Comparison of ENCODE assay signal across 8 cellular contexts in genomic region chr2:226795281-226796011, GRCh38. TPM values are rescaled to one million over a fixed set of nuclear protein-coding genes. Genes with fewer than 3 reads are reported as not detected.
DNase-seq lines count a peak whose midpoint lies in the region; ATAC-seq, FAIRE-seq and TF ChIP-seq lines count a peak whose summit lies in the region.

No MANE protein-coding gene starts in this region.

- CTCF ChIA-PET in H1 (lab: Charles Lee; ENCODE audit: partially characterized antibody), result interaction anchor here (1.0 to 2.2 kb wide), 6 partner anchors 15 to 1124 kb away, joined by 3 to 8 read pairs (median 3); no protein-coding TSS in a partner anchor

- no peak overlapping the region for H3K9ac ChIP-seq in H1 (replicated peaks in 1 of 4; ENCODE audit: extremely low read depth in 1 of 4, low read depth in 3 of 4, low read length in 3 of 4)
- peak overlapping the region in 1 of 2 donors; percentile 49 for H3K9ac ChIP-seq in mucosa of rectum (ENCODE audit: low read depth in 1 of 2, low read length in 2 of 2)

- no peak overlapping the region for H3K18ac ChIP-seq in H1 (ENCODE audit: extremely low read depth, low read length)

- H3K23ac ChIP-seq in H1 (ENCODE audit: insufficient read length), result no peak overlapping the region

- no peaks in the 10 kb centered on the region for H3K9me3 Mint-ChIP-seq in activated naive CD4-positive, alpha-beta T cell treated with anti-CD3 and anti-CD28 coated beads, Interleukin-2, amount 50 U/mL, for 24 hours
- no peaks in the 10 kb centered on the region for H3K9me3 Mint-ChIP-seq in activated naive CD4-positive, alpha-beta T cell treated with anti-CD3 and anti-CD28 coated beads, Interleukin-2, amount 50 U/mL, for 72 hours

- WGBS in H1 (ENCODE audit: extremely low coverage in 1 of 2, insufficient coverage in 1 of 2, insufficient read length in 1 of 2, insufficient replicate concordance in 2 of 2, low coverage in 1 of 2, low lambda C conversion rate in 2 of 2, missing lambda C conversion rate in 1 of 2), 2 experiments, result 90% methylated on average over 26 of the region's 26 CpGs; no CpG with 5 or more reads in 1 of the 2 experiments

- no peak overlapping the region for H3K14ac ChIP-seq in H1 (ENCODE audit: insufficient read length)

- no peak for TF ChIP-seq CTCF in H1 (IDR thresholded peaks at IDR 0.05; ENCODE audit: control extremely low read depth in 1 of 3, insufficient read depth in 1 of 3, low read depth in 1 of 3, low read length in 3 of 3)

- H3K27me3 ChIP-seq in H1 (replicated peaks in 1 of 4; ENCODE audit: control insufficient read depth in 3 of 4, extremely low read depth in 1 of 4, insufficient read depth in 3 of 4, low read length in 3 of 4) (no peaks in the 10 kb centered on the region), mucosa of rectum (ENCODE audit: control insufficient read depth in 2 of 2, insufficient read depth in 2 of 2, low read length in 2 of 2) (no peaks in the 10 kb centered on the region)

- H3K27ac ChIP-seq in H1 (ENCODE audit: low read depth, low read length), result no peak overlapping the region
- peak overlapping the region; percentile 61 to 84 for H3K27ac ChIP-seq in mucosa of rectum (ENCODE audit: low read depth in 2 of 2, low read length in 2 of 2)

- no peak for TF ChIP-seq EP300 in H1 (IDR thresholded peaks at IDR 0.05; ENCODE audit: borderline replicate concordance in 1 of 2, low read depth in 2 of 2, low read length in 2 of 2)

- peaks cover 55% of the 10 kb centered on the region for H3K4me1 Mint-ChIP-seq in activated naive CD4-positive, alpha-beta T cell treated with anti-CD3 and anti-CD28 coated beads, Interleukin-2, amount 50 U/mL, for 24 hours

- no peak overlapping the region for H4K91ac ChIP-seq in H1 (replicated peaks; ENCODE audit: insufficient read length, low read length)

- peaks cover 0 to 62% of the 10 kb centered on the region in 2 experiments; a peak in 3 of 4 replicates for H3K79me2 ChIP-seq in H1 (ENCODE audit: control insufficient read depth in 1 of 2, insufficient read depth in 2 of 2, low read length in 2 of 2)

- H2BK20ac ChIP-seq in H1 (ENCODE audit: low read length), result no peak overlapping the region

- no peak overlapping the region for H2AFZ ChIP-seq in H1 (ENCODE audit: low read length)

- peak overlapping the region; percentile 47; the same call in 1 of the 2 replicates for H2AK5ac ChIP-seq in H1 (ENCODE audit: low read depth, low read length)

- no peak for DNase-seq in activated naive CD4-positive, alpha-beta T cell treated with anti-CD3 and anti-CD28 coated beads, Interleukin-2, amount 50 U/mL, for 72 hours (ENCODE audit: low spot score in 2 of 2)
- DNase-seq in H1 (ENCODE audit: low read depth in 1 of 2, low spot score in 2 of 2) (peak in 1 of 2 experiments; percentile 48), NOMO-1 treated with dmso at 0.1 percent for 144 hours (lab: John Stamatoyannopoulos, UW; ENCODE audit: unreplicated experiment) (no peak), epidermal melanocyte (ENCODE audit: insufficient read length, low spot score) (no peak)
- DNase-seq in activated effector memory CD4-positive, alpha-beta T cell treated with Interleukin-2 at 50 U/mL for 16 hours, result no peak

- H2BK12ac ChIP-seq in H1 (ENCODE audit: low read depth, low read length), result no peak overlapping the region

- no peak overlapping the region for H3K4ac ChIP-seq in H1 (replicated peaks; ENCODE audit: insufficient read length, low read depth, low read length)

- peaks cover 19% of the 10 kb centered on the region; the same call in 1 of the 2 replicates for H3K23me2 ChIP-seq in H1 (ENCODE audit: low read depth, low read length)

- peak overlapping the region; percentile 17 to 95; a peak in 2 of 4 replicates for H3K4me2 ChIP-seq in H1 (ENCODE audit: insufficient read depth in 1 of 2, low read depth in 2 of 2, low read length in 2 of 2)

- H4K8ac ChIP-seq in H1 (ENCODE audit: extremely low read depth, insufficient read depth, low read length), result peak overlapping the region; percentile 45

- no peak overlapping the region for H3K4me3 Mint-ChIP-seq in activated naive CD4-positive, alpha-beta T cell treated with anti-CD3 and anti-CD28 coated beads, Interleukin-2, amount 50 U/mL, for 24 hours

- peaks cover 0 to 30% (median 9%) of the 10 kb centered on the region in 4 experiments; a peak in 4 of 8 replicates for H3K36me3 ChIP-seq in H1 (ENCODE audit: control insufficient read depth in 2 of 4, insufficient read depth in 4 of 4, low read length in 3 of 4)
- H3K36me3 ChIP-seq in mucosa of rectum (ENCODE audit: control insufficient read depth in 2 of 2, insufficient read depth in 2 of 2, low read length in 2 of 2), result peaks cover 0 to 2% of the 10 kb centered on the region in 2 donors

- H2BK5ac ChIP-seq in H1 (ENCODE audit: low read depth, low read length), result no peak overlapping the region

- no peaks in the 10 kb centered on the region for H3K36me3 Mint-ChIP-seq in activated naive CD4-positive, alpha-beta T cell treated with anti-CD3 and anti-CD28 coated beads, Interleukin-2, amount 50 U/mL, for 24 hours
- peaks cover 8 to 9% of the 10 kb centered on the region in 2 donors for H3K36me3 Mint-ChIP-seq in activated naive CD4-positive, alpha-beta T cell treated with anti-CD3 and anti-CD28 coated beads, Interleukin-2, amount 50 U/mL, for 72 hours

- no peaks in the 10 kb centered on the region for H3K27me3 Mint-ChIP-seq in activated naive CD4-positive, alpha-beta T cell treated with anti-CD3 and anti-CD28 coated beads, Interleukin-2, amount 50 U/mL, for 24 hours

- peaks cover 6 to 15% of the 10 kb centered on the region in 2 experiments for H4K20me1 ChIP-seq in H1 (replicated peaks in 1 of 2; ENCODE audit: control insufficient read depth in 1 of 2, insufficient read depth in 2 of 2, low read length in 2 of 2)

- no peak for TF ChIP-seq RAD21 in H1 (IDR thresholded peaks at IDR 0.05 in 1 of 2, conservative IDR thresholded peaks at IDR 0.05 in 1 of 2; ENCODE audit: low read depth in 2 of 2, low read length in 2 of 2)

- POLR2A ChIA-PET in H1 (lab: Charles Lee; ENCODE audit: partially characterized antibody), result interaction anchor here (0.9 to 1.0 kb wide), 2 partner anchors 40 to 73 kb away, joined by 3 read pairs; no protein-coding TSS in a partner anchor

- no peak overlapping the region for H2BK15ac ChIP-seq in H1 (ENCODE audit: low read length)

- H3K4me3 ChIP-seq in H1 (ENCODE audit: extremely low read depth in 1 of 4, insufficient read depth in 2 of 4, low read depth in 3 of 4, low read length in 4 of 4), result peak overlapping the region in 1 of 4 experiments; percentile 59; a peak in 2 of 8 replicates
- H3K4me3 ChIP-seq in mucosa of rectum (ENCODE audit: low read length in 2 of 2), result peak overlapping the region in 1 of 2 donors; percentile 55

- no peak for ATAC-seq in activated naive CD4-positive, alpha-beta T cell treated with anti-CD3 and anti-CD28 coated beads, Interleukin-2, amount 50 U/mL, for 72 hours
- ATAC-seq in HG02852 (IDR thresholded peaks at IDR 0.05; ENCODE audit: unreplicated experiment), result no peak

- 0 out of 2 replicates have a peak, but pooled peaks cover 3% of the 10 kb centered on the region for H3K79me1 ChIP-seq in H1 (ENCODE audit: low read depth, low read length)

- H3K4me1 ChIP-seq in H1 (replicated peaks in 1 of 4; ENCODE audit: control insufficient read depth in 3 of 4, insufficient read depth in 4 of 4, low read length in 3 of 4), result peaks cover 8 to 28% (median 24%) of the 10 kb centered on the region in 4 experiments
- H3K4me1 ChIP-seq in mucosa of rectum (ENCODE audit: control insufficient read depth in 2 of 2, insufficient read depth in 2 of 2, low read length in 2 of 2), result peaks cover 17 to 26% of the 10 kb centered on the region in 2 donors

- H3K9me3 ChIP-seq in H1 (ENCODE audit: insufficient read depth in 2 of 2, low read depth in 1 of 2, low read length in 1 of 2), result peaks cover 0 to 3% of the 10 kb centered on the region in 2 experiments; a peak in 1 of 4 replicates
- no peaks in the 10 kb centered on the region for H3K9me3 ChIP-seq in mucosa of rectum (ENCODE audit: control insufficient read depth in 2 of 2, low read length in 2 of 2)

- no peak overlapping the region for H4K5ac ChIP-seq in H1 (ENCODE audit: insufficient read length, low read depth, low read length)

- H3K56ac ChIP-seq in H1 (replicated peaks; ENCODE audit: insufficient read length, low read depth, low read length), result no peak overlapping the region

- FAIRE-seq in H1 (lab: Jason Lieb, UNC), result no peak

- peak overlapping the region; percentile 12 for H3K27ac Mint-ChIP-seq in activated naive CD4-positive, alpha-beta T cell treated with anti-CD3 and anti-CD28 coated beads, Interleukin-2, amount 50 U/mL, for 24 hours
- H3K27ac Mint-ChIP-seq in activated naive CD4-positive, alpha-beta T cell treated with anti-CD3 and anti-CD28 coated beads, Interleukin-2, amount 50 U/mL, for 72 hours, result no peak overlapping the region

- TF ChIP-seq POLR2A in H1 (IDR thresholded peaks at IDR 0.05; ENCODE audit: control extremely low read depth in 1 of 2, low read depth in 2 of 2, low read length in 2 of 2), result no peak

- H2BK120ac ChIP-seq in H1 (replicated peaks; ENCODE audit: low read depth, low read length), result no peak overlapping the region

TF ChIP-seq in H1, 55 proteins besides CTCF, POLR2A, EP300 and RAD21 (continues in another document):
- TF ChIP-seq BCL11A (IDR thresholded peaks at IDR 0.05; ENCODE audit: low read depth in 2 of 2, low read length in 2 of 2), result no peak

RNA-seq across cellular contexts. Expression of gene IRS1, which starts 4.2 kb away (rescaled TPM):
- 1 to 10 TPM; 1.2 to 2.7 TPM for total RNA-seq in activated naive CD4-positive, alpha-beta T cell treated with anti-CD3 and anti-CD28 coated beads, Interleukin-2, amount 50 U/mL, for 72 hours
- 24.9 and 26.9 TPM in 2 replicates for total RNA-seq in H1 (2021; fragmentation: NEBNext Ultra II Directional; extraction: Animal tissue kit (Norgen Biotek cat#: 25700))
- 9.1 and 12.0 TPM in 2 replicates for polyA plus RNA-seq in H1 (2011; rRNA removed)
- 8.5 TPM for polyA plus RNA-seq in H1 (2011; cell fraction: cytosol; rRNA removed)
- polyA plus RNA-seq in H1 (2011; cell fraction: nucleus; rRNA removed), result 11.8 TPM
- polyA plus RNA-seq in H1 (2012, experiment 1 of 2), result 8.8 to 10.8 TPM (median 9.7 TPM) in 4 replicates
- 3.6 TPM for polyA plus RNA-seq in H1 (2012, experiment 2 of 2)
- 7.5 TPM for polyA plus RNA-seq in H1 (2013, experiment 1 of 2)
- polyA plus RNA-seq in H1 (2013, experiment 2 of 2), result 7.9 TPM
- polyA minus RNA-seq in H1 (2011; rRNA and poly(A)+ RNA removed), result 11.3 and 13.1 TPM in 2 replicates
- 14.8 TPM for polyA minus RNA-seq in H1 (2011; cell fraction: cytosol; rRNA and poly(A)+ RNA removed)
- 29.4 TPM for polyA minus RNA-seq in H1 (2011; cell fraction: nucleus; rRNA and poly(A)+ RNA removed)

RNA-seq across cellular contexts. Expression of gene RHBDD1, which starts 40.4 kb away (rescaled TPM):
- 10 to 100 TPM; 35.5 to 40.4 TPM for total RNA-seq in activated naive CD4-positive, alpha-beta T cell treated with anti-CD3 and anti-CD28 coated beads, Interleukin-2, amount 50 U/mL, for 72 hours
- 20.3 and 23.1 TPM in 2 replicates for total RNA-seq in H1 (2021; fragmentation: NEBNext Ultra II Directional; extraction: Animal tissue kit (Norgen Biotek cat#: 25700))
- 9.4 and 10.5 TPM in 2 replicates for polyA plus RNA-seq in H1 (2011; rRNA removed)
- polyA plus RNA-seq in H1 (2011; cell fraction: cytosol; rRNA removed), result 9.8 TPM
- polyA plus RNA-seq in H1 (2011; cell fraction: nucleus; rRNA removed), result 12.9 TPM
- polyA plus RNA-seq in H1 (2012, experiment 1 of 2), result 10.3 to 14.6 TPM (median 12.9 TPM) in 4 replicates
- 1.2 TPM for polyA plus RNA-seq in H1 (2012, experiment 2 of 2)
- 16.4 TPM for polyA plus RNA-seq in H1 (2013, experiment 1 of 2)
- polyA plus RNA-seq in H1 (2013, experiment 2 of 2), result 18.1 TPM
- 72.8 and 74.6 TPM in 2 replicates for polyA minus RNA-seq in H1 (2011; rRNA and poly(A)+ RNA removed)
- 14.8 TPM for polyA minus RNA-seq in H1 (2011; cell fraction: cytosol; rRNA and poly(A)+ RNA removed)
- polyA minus RNA-seq in H1 (2011; cell fraction: nucleus; rRNA and poly(A)+ RNA removed), result 66.7 TPM
